Comparison of ENCODE assay signal across 8 cellular contexts in the genomic region with DNA sequence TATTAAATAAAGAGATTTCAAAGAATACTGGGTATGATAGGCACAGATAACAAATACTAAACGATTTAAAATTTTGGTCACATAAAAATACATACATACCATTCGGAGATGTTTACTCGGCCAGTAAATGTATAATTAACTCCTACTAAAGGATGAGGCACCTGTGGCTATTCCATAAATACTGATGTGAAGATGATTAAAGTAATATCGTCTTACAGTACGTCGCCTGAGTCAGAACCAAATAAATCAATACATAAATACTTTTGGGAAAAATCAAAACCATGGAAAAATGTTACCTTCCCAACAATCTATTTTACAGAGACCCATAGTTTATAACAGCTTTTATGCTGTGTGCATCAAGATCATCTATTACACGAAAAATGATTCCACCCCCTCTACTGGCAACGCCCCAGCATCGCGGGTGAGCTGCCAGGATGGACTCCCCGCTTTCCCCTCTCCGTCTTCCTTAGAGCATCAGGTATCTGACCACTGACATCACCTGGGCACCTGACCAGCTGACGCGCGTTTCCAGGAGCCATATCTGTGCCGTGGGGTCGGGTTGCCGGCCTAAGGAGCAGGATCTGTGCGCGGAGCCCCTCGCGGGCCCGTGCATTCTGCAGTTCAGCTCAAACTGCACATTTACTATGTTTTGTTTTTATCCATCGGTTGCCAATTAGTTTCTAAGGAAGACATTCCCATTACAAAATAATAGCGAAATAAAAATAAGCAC. TPM values are rescaled to one million over a fixed set of nuclear protein-coding genes. Genes with fewer than 3 reads are reported as not detected.
A peak's percentile ranks its signal among the peaks of the same experiment; 100 is the strongest.
DNase-seq lines count a peak whose midpoint lies in the region; ATAC-seq and TF ChIP-seq lines count a peak whose summit lies in the region.

No MANE protein-coding gene starts in this region.

- H3K4me1 Mint-ChIP-seq in activated CD4-positive, alpha-beta T cell treated with anti-CD3 and anti-CD28 coated beads, Interleukin-2, amount 10 ng/mL, durations not matched to agents 7 days and 5 days, result peaks cover 12% of the 10 kb centered on the region
- H3K4me1 Mint-ChIP-seq in dendritic cell treated with granulocyte-macrophage colony-stimulating factor and Interleukin-4, amounts not matched to agents 40 ng/mL and 50 ng/mL, for 4 days (ENCODE audit: low read depth), result peaks cover 9% of the 10 kb centered on the region

- no peaks in the 10 kb centered on the region for H3K27me3 ChIP-seq in BJ (ENCODE audit: control insufficient read depth, insufficient read depth, low read length)
- no peaks in the 10 kb centered on the region for H3K27me3 ChIP-seq in liver (ENCODE audit: control insufficient read depth in 4 of 4, insufficient read depth in 4 of 4, low read length in 3 of 4)

- WGBS in liver, result 7% methylated on average over 25 of the region's 25 CpGs

- H3K4me3 Mint-ChIP-seq in activated CD4-positive, alpha-beta T cell treated with anti-CD3 and anti-CD28 coated beads, Interleukin-2, amount 10 ng/mL, durations not matched to agents 7 days and 5 days, result peak overlapping the region; percentile 88
- peak overlapping the region; percentile 85 for H3K4me3 Mint-ChIP-seq in dendritic cell treated with granulocyte-macrophage colony-stimulating factor and Interleukin-4, amounts not matched to agents 40 ng/mL and 50 ng/mL, for 4 days

- no peak overlapping the region for H3K9ac ChIP-seq in liver (ENCODE audit: low read depth in 1 of 2, low read length in 2 of 2)

- TF ChIP-seq CTCF in BJ (IDR thresholded peaks at IDR 0.05; ENCODE audit: insufficient read depth, low read depth, low read length) (peak; percentile 49), liver (IDR thresholded peaks at IDR 0.05; ENCODE audit: low read depth, low read length, missing input control) (peak; percentile 23)

- peak in 1 of 2 donors; percentile 48 for TF ChIP-seq RAD21 in liver (IDR thresholded peaks at IDR 0.05)

- peaks cover 5 to 15% (median 10%) of the 10 kb centered on the region in 4 donors for H3K4me1 ChIP-seq in liver (ENCODE audit: control insufficient read depth in 4 of 4, insufficient read depth in 4 of 4, low read length in 3 of 4)

- no peaks in the 10 kb centered on the region for H3K9me3 ChIP-seq in liver (ENCODE audit: control insufficient read depth in 4 of 4, low read length in 3 of 4)

- no peaks in the 10 kb centered on the region for H3K9me3 Mint-ChIP-seq in activated CD4-positive, alpha-beta T cell treated with anti-CD3 and anti-CD28 coated beads, Interleukin-2, amount 10 ng/mL, durations not matched to agents 7 days and 5 days
- H3K9me3 Mint-ChIP-seq in dendritic cell treated with granulocyte-macrophage colony-stimulating factor and Interleukin-4, amounts not matched to agents 40 ng/mL and 50 ng/mL, for 4 days, result no peaks in the 10 kb centered on the region

- CTCF ChIA-PET in BJ (lab: Yijun Ruan, JAX), result interaction anchor here (0.6 to 1.9 kb wide), 4 partner anchors 10 to 279 kb away, joined by 3 to 10 read pairs (median 4); no protein-coding TSS in a partner anchor
- CTCF ChIA-PET in activated CD4-positive, alpha-beta T cell treated with anti-CD3 and anti-CD28 coated beads, Interleukin-2, amount 10 ng/mL, durations not matched to agents 7 days and 5 days (lab: Charles Lee), result interaction anchor here (0.6 to 1.5 kb wide), 7 partner anchors 10 to 282 kb away, joined by 3 to 5 read pairs (median 4); no protein-coding TSS in a partner anchor

- H3K27ac Mint-ChIP-seq in activated CD4-positive, alpha-beta T cell treated with anti-CD3 and anti-CD28 coated beads, Interleukin-2, amount 10 ng/mL, durations not matched to agents 7 days and 5 days, result peak overlapping the region; percentile 90
- peak overlapping the region; percentile 66 for H3K27ac Mint-ChIP-seq in dendritic cell treated with granulocyte-macrophage colony-stimulating factor and Interleukin-4, amounts not matched to agents 40 ng/mL and 50 ng/mL, for 4 days

- H3K36me3 ChIP-seq in BJ (ENCODE audit: control insufficient read depth, insufficient read depth, low read length) (no peaks in the 10 kb centered on the region), liver (ENCODE audit: control insufficient read depth in 4 of 4, insufficient read depth in 3 of 4, low read depth in 1 of 4, low read length in 3 of 4) (peaks cover 0 to 2% (median 0%) of the 10 kb centered on the region in 4 donors)

- H3K27me3 Mint-ChIP-seq in activated CD4-positive, alpha-beta T cell treated with anti-CD3 and anti-CD28 coated beads, Interleukin-2, amount 10 ng/mL, durations not matched to agents 7 days and 5 days, result no peaks in the 10 kb centered on the region
- peaks cover 8% of the 10 kb centered on the region for H3K27me3 Mint-ChIP-seq in dendritic cell treated with granulocyte-macrophage colony-stimulating factor and Interleukin-4, amounts not matched to agents 40 ng/mL and 50 ng/mL, for 4 days

- peak; percentile 37 for ATAC-seq in HG03457 (IDR thresholded peaks at IDR 0.05; ENCODE audit: unreplicated experiment)

- H3K4me3 ChIP-seq in BJ (ENCODE audit: low read depth, low read length) (peak overlapping the region; percentile 83), liver (ENCODE audit: low read depth in 1 of 3, low read length in 3 of 3) (peak overlapping the region; percentile 77 to 98 (median 87))

- peak overlapping the region in 1 of 2 donors; percentile 41 for H3K27ac ChIP-seq in liver (ENCODE audit: low read depth in 1 of 2, low read length in 2 of 2)

- intact Hi-C loops in dendritic cell treated with granulocyte-macrophage colony-stimulating factor and Interleukin-4, amounts not matched to agents 40 ng/mL and 50 ng/mL, for 4 days (cut with micrococcal nuclease), result loop anchor here (1.0 to 5.0 kb wide), 5 partner anchors 22 to 296 kb away; partner anchors contain the start of genes CARF and WDR12

- DNase-seq in BJ (ENCODE audit: low read depth) (no peak), GM19240 (ENCODE audit: insufficient read length, low spot score) (peak; percentile 11), NCI-H524 (lab: John Stamatoyannopoulos, UW) (peak; percentile 3 to 73)
- peak; percentile 74 for DNase-seq in activated CD4-positive, alpha-beta T cell treated with anti-CD3 and anti-CD28 coated beads, Interleukin-2, amount 10 ng/mL, durations not matched to agents 7 days and 5 days
- peak; percentile 39 to 62 (median 39) for DNase-seq in stimulated activated CD4-positive, alpha-beta T cell treated with anti-CD3 and anti-CD28 coated beads, TNF-alpha, amount 100 ng/mL, for 24 hours (ENCODE audit: low read depth in 3 of 3)

- no peaks in the 10 kb centered on the region for H3K36me3 Mint-ChIP-seq in activated CD4-positive, alpha-beta T cell treated with anti-CD3 and anti-CD28 coated beads, Interleukin-2, amount 10 ng/mL, durations not matched to agents 7 days and 5 days (ENCODE audit: low read depth)
- peaks cover 7% of the 10 kb centered on the region for H3K36me3 Mint-ChIP-seq in dendritic cell treated with granulocyte-macrophage colony-stimulating factor and Interleukin-4, amounts not matched to agents 40 ng/mL and 50 ng/mL, for 4 days (ENCODE audit: low read depth)

- POLR2A ChIA-PET in BJ (lab: Charles Lee), result no interaction called here
- POLR2A ChIA-PET in activated CD4-positive, alpha-beta T cell treated with anti-CD3 and anti-CD28 coated beads, Interleukin-2, amount 10 ng/mL, durations not matched to agents 7 days and 5 days (lab: Charles Lee), result interaction anchor here (0.6 kb wide), 2 partner anchors 86 to 379 kb away, joined by 3 read pairs; no protein-coding TSS in a partner anchor

TF ChIP-seq in liver, 16 proteins besides CTCF, POLR2A, EP300 and RAD21 (continues in another document):
- TF ChIP-seq SP1 (IDR thresholded peaks at IDR 0.05), result no peak
- no peak for TF ChIP-seq HNF4A (conservative IDR thresholded peaks at IDR 0.05)
- TF ChIP-seq REST (IDR thresholded peaks at IDR 0.05), result no peak
- no peak for TF ChIP-seq GABPA (IDR thresholded peaks at IDR 0.05 in 1 of 2, conservative IDR thresholded peaks at IDR 0.05 in 1 of 2)
- TF ChIP-seq FOXA2 (IDR thresholded peaks at IDR 0.05), result no peak

RNA-seq across cellular contexts. Expression of gene ICA1L, which starts 1.0 kb away (rescaled TPM):
- polyA plus RNA-seq in BJ (2011; rRNA removed), result 2.4 and 4.0 TPM in 2 replicates
- polyA minus RNA-seq in BJ (2011; rRNA and poly(A)+ RNA removed), result 2.3 and 4.1 TPM in 2 replicates
- 1 to 10 TPM; 6.6 to 7.6 TPM for total RNA-seq in activated CD4-positive, alpha-beta T cell treated with anti-CD3 and anti-CD28 coated beads, Interleukin-2, amount 10 ng/mL, durations not matched to agents 7 days and 5 days
- total RNA-seq in liver, result 1 to 10 TPM in 1 of 2 donors, under 1 TPM in 1; 0.92 to 1.7 TPM
- polyA plus RNA-seq in liver, result under 1 TPM; 0.15 to 0.65 TPM

RNA-seq across cellular contexts. Expression of gene WDR12, which starts 40.9 kb away (rescaled TPM):
- polyA plus RNA-seq in BJ (2011; rRNA removed) (10.6 and 26.3 TPM in 2 replicates), liver (10 to 100 TPM in 1 of 2 donors, 1 to 10 TPM in 1; 6.6 to 26.1 TPM)
- 4.6 and 10.4 TPM in 2 replicates for polyA minus RNA-seq in BJ (2011; rRNA and poly(A)+ RNA removed)
- total RNA-seq in activated CD4-positive, alpha-beta T cell treated with anti-CD3 and anti-CD28 coated beads, Interleukin-2, amount 10 ng/mL, durations not matched to agents 7 days and 5 days, result 10 to 100 TPM; 44.2 to 51.4 TPM
- 10 to 100 TPM; 14.6 to 22.3 TPM for total RNA-seq in liver

RNA-seq across cellular contexts. Expression of gene CARF, which starts 41.5 kb away (rescaled TPM):
- polyA plus RNA-seq in BJ (2011; rRNA removed), result 4.1 and 7.7 TPM in 2 replicates
- 2.5 and 3.6 TPM in 2 replicates for polyA minus RNA-seq in BJ (2011; rRNA and poly(A)+ RNA removed)
- 10 to 100 TPM; 11.9 to 13.3 TPM for total RNA-seq in activated CD4-positive, alpha-beta T cell treated with anti-CD3 and anti-CD28 coated beads, Interleukin-2, amount 10 ng/mL, durations not matched to agents 7 days and 5 days
- total RNA-seq in liver, result 1 to 10 TPM; 3.6 to 4.3 TPM
- 1 to 10 TPM in 1 of 2 donors, under 1 TPM in 1; 0.98 to 2.2 TPM for polyA plus RNA-seq in liver
